19 cellular contexts compared by ENCODE assay signal in genomic region chr9:91655664-91656063, GRCh38.
DNase-seq lines count a peak whose midpoint lies in the region; ATAC-seq, FAIRE-seq and TF ChIP-seq lines count a peak whose summit lies in the region.
"Had no signal": no experiment of that assay in that cellular context is flagged by ENCODE, and none has a peak within 500 bp of the region (broad histone marks: within the 10 kb centered on the region; RNA-seq: fewer than 3 reads in every experiment).

No MANE protein-coding gene starts in this region.

- intact Hi-C loops in left ventricle myocardium inferior (cut with micrococcal nuclease) = no loop called here
- intact Hi-C loops in Right ventricle myocardium superior (cut with DNase I) = no loop called here

- no peak for TF ChIP-seq CTCF in left ventricle myocardium inferior (IDR thresholded peaks at IDR 0.05; ENCODE audit: borderline replicate concordance)
- no peak for TF ChIP-seq CTCF in astrocyte (IDR thresholded peaks at IDR 0.05; ENCODE audit: insufficient read depth, low read depth, low read length)
- no peak for TF ChIP-seq CTCF in mesothelial cell of epicardium (IDR thresholded peaks at IDR 0.05; ENCODE audit: unreplicated experiment)

- no peak overlapping the region for H2AFZ ChIP-seq in astrocyte (ENCODE audit: low read depth, low read length)
- H2AFZ ChIP-seq: GM23248 had no signal

- H3K36me3 Mint-ChIP-seq in astrocyte (ENCODE audit: low read depth, unreplicated experiment) (no peaks in the 10 kb centered on the region), mesothelial cell of epicardium (no peaks in the 10 kb centered on the region)
- H3K36me3 Mint-ChIP-seq: IgD-negative memory B cell had no signal

- H3K9ac ChIP-seq in astrocyte (ENCODE audit: low read length) = no peak overlapping the region
- H3K9ac ChIP-seq: GM23248 had no signal

- H3K27ac Mint-ChIP-seq in astrocyte (ENCODE audit: unreplicated experiment) (peak overlapping the region; percentile 48), mesothelial cell of epicardium (peak overlapping the region; percentile 54)
- H3K27ac Mint-ChIP-seq: CD4-positive, alpha-beta T cell; IgD-negative memory B cell had no signal

- H3K4me3 Mint-ChIP-seq in astrocyte (ENCODE audit: unreplicated experiment) (no peak overlapping the region), mesothelial cell of epicardium (no peak overlapping the region)
- H3K4me3 Mint-ChIP-seq: CD4-positive, alpha-beta T cell had no signal

- H3K27ac ChIP-seq in left ventricle myocardium inferior (replicated peaks) = peak overlapping the region; percentile 26
- H3K27ac ChIP-seq in astrocyte (ENCODE audit: low read depth, low read length) = no peak overlapping the region
- H3K27ac ChIP-seq: GM23248 had no signal

- H4K20me1 ChIP-seq in astrocyte (ENCODE audit: insufficient read depth, low read length) = no peaks in the 10 kb centered on the region

- H3K9me3 ChIP-seq in left ventricle myocardium inferior (replicated peaks) (no peaks in the 10 kb centered on the region), astrocyte (ENCODE audit: insufficient read depth, low read depth, low read length) (no peaks in the 10 kb centered on the region)
- H3K9me3 ChIP-seq: BE2C had no signal

- H3K4me3 ChIP-seq in left ventricle myocardium inferior (no peak overlapping the region), astrocyte (ENCODE audit: insufficient read depth, low read depth, low read length) (no peak overlapping the region)
- H3K4me3 ChIP-seq: GM23248 had no signal

- FAIRE-seq in astrocyte (lab: Jason Lieb, UNC) = no peak
- FAIRE-seq: GM12892, GM18507, H54, HepG2 had no signal

- H3K36me3 ChIP-seq in left ventricle myocardium inferior (no peaks in the 10 kb centered on the region), astrocyte (ENCODE audit: insufficient read depth, low read length) (no peaks in the 10 kb centered on the region)
- H3K36me3 ChIP-seq: BE2C had no signal

- H3K27me3 ChIP-seq in left ventricle myocardium inferior (ENCODE audit: low read depth) = no peaks in the 10 kb centered on the region
- peaks cover 2% of the 10 kb centered on the region for H3K27me3 ChIP-seq in astrocyte (ENCODE audit: insufficient read depth, low read length)

- ATAC-seq in Right ventricle myocardium superior (ENCODE audit: poor library complexity) = no peak
- no peak for ATAC-seq in HG02678 (IDR thresholded peaks at IDR 0.05; ENCODE audit: unreplicated experiment)
- ATAC-seq: HepG2 had no signal

- H3K4me1 ChIP-seq in left ventricle myocardium inferior = no peaks in the 10 kb centered on the region
- H3K4me1 ChIP-seq in astrocyte (ENCODE audit: insufficient read depth, low read length) = no peaks in the 10 kb centered on the region
- H3K4me1 ChIP-seq: BE2C had no signal

- H3K9me3 Mint-ChIP-seq in astrocyte (ENCODE audit: unreplicated experiment) (peaks cover 2% of the 10 kb centered on the region), mesothelial cell of epicardium (no peaks in the 10 kb centered on the region)
- H3K9me3 Mint-ChIP-seq: CD4-positive, alpha-beta T cell; IgD-negative memory B cell had no signal

- no peaks in the 10 kb centered on the region for H3K79me2 ChIP-seq in astrocyte (ENCODE audit: insufficient read depth, low read length)

- no peak for DNase-seq in left ventricle myocardium inferior
- DNase-seq in Right ventricle myocardium superior = no peak
- DNase-seq in astrocyte (ENCODE audit: low read depth) = no peak
- DNase-seq in mesothelial cell of epicardium (ENCODE audit: low spot score in 2 of 2, unreplicated experiment in 2 of 2) = no peak
- DNase-seq in mesenteric fat pad (ENCODE audit: low spot score) = no peak
- DNase-seq: BE2C; C1 segment of cervical spinal cord; CD4-positive, alpha-beta T cell; DMS153; DMS79; GDM1; GM23248; HCEC 1CT had no signal

- H3K4me2 ChIP-seq in astrocyte (ENCODE audit: low read length) = no peak overlapping the region

- H3K4me1 Mint-ChIP-seq in astrocyte (ENCODE audit: low read depth, unreplicated experiment) (peaks cover 6% of the 10 kb centered on the region), mesothelial cell of epicardium (peaks cover 12% of the 10 kb centered on the region)

- H3K27me3 Mint-ChIP-seq in astrocyte (ENCODE audit: low read depth, unreplicated experiment) (peaks cover 6% of the 10 kb centered on the region), mesothelial cell of epicardium (ENCODE audit: low read depth) (no peaks in the 10 kb centered on the region)
